9 cellular contexts compared by ENCODE assay signal in genomic region chr1:91165033-91165654, GRCh38.
A peak's percentile ranks its signal among the peaks of the same experiment; 100 is the strongest.
DNase-seq lines count a peak whose midpoint lies in the region; ATAC-seq and TF ChIP-seq lines count a peak whose summit lies in the region.
"Had no signal": no experiment of that assay in that cellular context is flagged by ENCODE, and none has a peak within 500 bp of the region (broad histone marks: within the 10 kb centered on the region; RNA-seq: fewer than 3 reads in every experiment).

No MANE protein-coding gene starts in this region.

- no peaks in the 10 kb centered on the region for H3K36me3 ChIP-seq in smooth muscle cell (ENCODE audit: low read depth)
- H3K36me3 ChIP-seq: BLaER1 had no signal

- peak overlapping the region; percentile 47 for H3K4me2 ChIP-seq in smooth muscle cell
- H3K4me2 ChIP-seq: BLaER1 had no signal

- H3K27me3 ChIP-seq in smooth muscle cell (ENCODE audit: low read depth) = no peaks in the 10 kb centered on the region
- H3K27me3 ChIP-seq: BLaER1 had no signal

- 45% methylated on average over 14 of the region's 14 CpGs for WGBS in smooth muscle cell (ENCODE audit: low lambda C conversion rate)

- peak; percentile 89 for ATAC-seq in HG02759 (IDR thresholded peaks at IDR 0.05; ENCODE audit: unreplicated experiment)

- H3F3A ChIP-seq in smooth muscle cell (ENCODE audit: low read depth) = peaks cover 3% of the 10 kb centered on the region

- no peak overlapping the region for H3K27ac ChIP-seq in smooth muscle cell (ENCODE audit: low read depth)
- H3K27ac ChIP-seq: BLaER1 had no signal

- DNase-seq in NCI-H2081 (lab: John Stamatoyannopoulos, UW) (peak; percentile 62 to 67), NCI-H2081 treated with DMSO at 0.1 percent for 48 hours (lab: John Stamatoyannopoulos, UW) (no peak), NCI-H1105 treated with DMSO at 0.1 percent for 48 hours (lab: John Stamatoyannopoulos, UW) (peak; percentile 77), T-helper 9 cell (peak; percentile 66), astrocyte of the cerebellum (ENCODE audit: low read depth) (no peak), hypothalamus (lab: John Stamatoyannopoulos, UW) (peak; percentile 5 to 87 (median 58)), smooth muscle cell (lab: John Stamatoyannopoulos, UW; ENCODE audit: unreplicated experiment) (peak; percentile 41)

- H2AFZ ChIP-seq in smooth muscle cell (ENCODE audit: low read depth) = no peak overlapping the region

- no peak overlapping the region for H3K9ac ChIP-seq in smooth muscle cell (ENCODE audit: low read depth)
- H3K9ac ChIP-seq: BLaER1 had no signal

- no peaks in the 10 kb centered on the region for H3K79me2 ChIP-seq in smooth muscle cell (ENCODE audit: low read depth)

- H3K9me3 ChIP-seq in smooth muscle cell (replicated peaks; ENCODE audit: low read depth) = no peaks in the 10 kb centered on the region
- H3K9me3 ChIP-seq: BLaER1 had no signal

- in situ Hi-C loops in astrocyte of the cerebellum (cut with HindIII; ENCODE audit: low sequenced_read_pairs) = no loop called here

- H4K20me1 ChIP-seq in smooth muscle cell (ENCODE audit: low read depth) = no peaks in the 10 kb centered on the region
- H4K20me1 ChIP-seq: BLaER1 had no signal

- H3K4me3 ChIP-seq in astrocyte of the cerebellum (ENCODE audit: low read depth, low read length) (no peak overlapping the region), smooth muscle cell (no peak overlapping the region)
- H3K4me3 ChIP-seq: BLaER1 had no signal

- TF ChIP-seq CTCF in astrocyte of the cerebellum (IDR thresholded peaks at IDR 0.05; ENCODE audit: low read depth, low read length, missing control alignments) (peak; percentile 98), smooth muscle cell (IDR thresholded peaks at IDR 0.05; ENCODE audit: borderline replicate concordance, insufficient read depth, poor library complexity, severe bottlenecking) (peak; percentile 94)

- H3K4me1 ChIP-seq in smooth muscle cell (ENCODE audit: low read depth) = no peaks in the 10 kb centered on the region
- H3K4me1 ChIP-seq: BLaER1 had no signal

Comparison
In these comparisons a context has a peak if more than half of its experiments do, and no peak if none do; other contexts are left out.
1. DNase-seq: peak in NCI-H2081 (2 of 2), NCI-H1105 treated with DMSO at 0.1 percent for 48 hours (single experiment), T-helper 9 cell (single experiment), hypothalamus (51 of 51) and smooth muscle cell (single experiment); none in NCI-H2081 treated with DMSO at 0.1 percent for 48 hours (single experiment) and astrocyte of the cerebellum (single experiment).